In genomic region chr19:48961673-48962028, GRCh38 we compare ENCODE assay signal across 1 cellular context.
TF ChIP-seq lines count a peak whose summit lies in the region.

No MANE protein-coding gene starts in this region.

TF ChIP-seq in HepG2, 621 proteins besides CTCF, POLR2A, EP300 and RAD21 (continues in another document):
- no peak for TF ChIP-seq ATF1 (CRISPR knock-in tag; IDR thresholded peaks at IDR 0.05)
- TF ChIP-seq ZFAT (CRISPR knock-in tag; conservative IDR thresholded peaks at IDR 0.05): no peak
- TF ChIP-seq ZBTB34 (CRISPR knock-in tag; IDR thresholded peaks at IDR 0.05): no peak
- no peak for TF ChIP-seq MTA3 (CRISPR knock-in tag; IDR thresholded peaks at IDR 0.05)
- peak; percentile 76 for TF ChIP-seq ZNF18 (CRISPR knock-in tag; IDR thresholded peaks at IDR 0.05; ENCODE audit: insufficient replicate concordance)
- TF ChIP-seq ZEB1 (IDR thresholded peaks at IDR 0.05; ENCODE audit: insufficient replicate concordance, low read depth): no peak
- TF ChIP-seq SNAPC2 (CRISPR knock-in tag; IDR thresholded peaks at IDR 0.05): no peak
- TF ChIP-seq ETV5 (CRISPR knock-in tag; IDR thresholded peaks at IDR 0.05; ENCODE audit: borderline replicate concordance): no peak
- TF ChIP-seq MTERF4 (CRISPR knock-in tag; IDR thresholded peaks at IDR 0.05): no peak
- no peak for TF ChIP-seq ZNF414 (CRISPR knock-in tag; IDR thresholded peaks at IDR 0.05)
- TF ChIP-seq MAX (IDR thresholded peaks at IDR 0.05): peak; percentile 20
- TF ChIP-seq NR3C1 (CRISPR knock-in tag; IDR thresholded peaks at IDR 0.05): no peak
- TF ChIP-seq ZNF646 (CRISPR knock-in tag; IDR thresholded peaks at IDR 0.05): no peak
- no peak for TF ChIP-seq ZNF547 (CRISPR knock-in tag; IDR thresholded peaks at IDR 0.05)
- TF ChIP-seq ZNF292 (CRISPR knock-in tag; IDR thresholded peaks at IDR 0.05; ENCODE audit: borderline replicate concordance, low read depth): no peak
- TF ChIP-seq NAIF1 (CRISPR knock-in tag; IDR thresholded peaks at IDR 0.05; ENCODE audit: borderline replicate concordance): no peak
- no peak for TF ChIP-seq JUNB (CRISPR knock-in tag; IDR thresholded peaks at IDR 0.05; ENCODE audit: borderline replicate concordance)
- TF ChIP-seq SRF (IDR thresholded peaks at IDR 0.05; ENCODE audit: low read depth, low read length): no peak
- TF ChIP-seq DBP (CRISPR knock-in tag; IDR thresholded peaks at IDR 0.05; ENCODE audit: not compliant biosample characterization): no peak
- TF ChIP-seq TBP (CRISPR knock-in tag; IDR thresholded peaks at IDR 0.05): no peak
- TF ChIP-seq GABPB1 (CRISPR knock-in tag; IDR thresholded peaks at IDR 0.05): no peak
- TF ChIP-seq ZBTB38 (CRISPR knock-in tag; IDR thresholded peaks at IDR 0.05): no peak
- TF ChIP-seq ZNF552 (CRISPR knock-in tag; IDR thresholded peaks at IDR 0.05; ENCODE audit: borderline replicate concordance): peak; percentile 3; the same call in 1 of the 2 replicates
- no peak for TF ChIP-seq WIZ (CRISPR knock-in tag; IDR thresholded peaks at IDR 0.05)
- TF ChIP-seq CSRNP1 (CRISPR knock-in tag; IDR thresholded peaks at IDR 0.05): 0 out of 2 replicates have a peak, but pooled peaks have one; percentile 4
- no peak for TF ChIP-seq ZNF850 (CRISPR knock-in tag; conservative IDR thresholded peaks at IDR 0.05)
- no peak for TF ChIP-seq ZFP37 (CRISPR knock-in tag; IDR thresholded peaks at IDR 0.05; ENCODE audit: borderline replicate concordance)
- TF ChIP-seq ELK4 (CRISPR knock-in tag; IDR thresholded peaks at IDR 0.05; ENCODE audit: borderline replicate concordance): no peak
- TF ChIP-seq ARID2 (CRISPR knock-in tag; IDR thresholded peaks at IDR 0.05; ENCODE audit: borderline replicate concordance): 0 out of 2 replicates have a peak, but pooled peaks have one; percentile 4
- no peak for TF ChIP-seq PHF21A (CRISPR knock-in tag; IDR thresholded peaks at IDR 0.05)
- TF ChIP-seq ZNF24 (IDR thresholded peaks at IDR 0.05): no peak
- no peak; the same call in 1 of the 2 replicates for TF ChIP-seq ZNF224 (CRISPR knock-in tag; IDR thresholded peaks at IDR 0.05)
- 0 out of 2 replicates have a peak, but pooled peaks have one; percentile 3 for TF ChIP-seq ZNF101 (CRISPR knock-in tag; IDR thresholded peaks at IDR 0.05; ENCODE audit: borderline replicate concordance, low read depth)
- no peak for TF ChIP-seq THAP7 (CRISPR knock-in tag; IDR thresholded peaks at IDR 0.05)
- no peak for TF ChIP-seq ZBTB39 (CRISPR knock-in tag; IDR thresholded peaks at IDR 0.05)
- TF ChIP-seq ZFYVE20 (CRISPR knock-in tag; IDR thresholded peaks at IDR 0.05; ENCODE audit: borderline replicate concordance, low read depth): no peak
- TF ChIP-seq ZSCAN21 (CRISPR knock-in tag; IDR thresholded peaks at IDR 0.05; ENCODE audit: borderline replicate concordance): no peak
- TF ChIP-seq ZNF703 (CRISPR knock-in tag; IDR thresholded peaks at IDR 0.05; ENCODE audit: borderline replicate concordance): no peak
- TF ChIP-seq ARNTL (CRISPR knock-in tag; IDR thresholded peaks at IDR 0.05): no peak
- no peak for TF ChIP-seq CHD4 (IDR thresholded peaks at IDR 0.05; ENCODE audit: borderline replicate concordance, low read length)
- TF ChIP-seq TOPORS (CRISPR knock-in tag; IDR thresholded peaks at IDR 0.05): no peak
- 0 out of 2 replicates have a peak, but pooled peaks have one; percentile 3 for TF ChIP-seq ZNF230 (CRISPR knock-in tag; IDR thresholded peaks at IDR 0.05)
- no peak for TF ChIP-seq TERF1 (CRISPR knock-in tag; IDR thresholded peaks at IDR 0.05)
- no peak for TF ChIP-seq NR2C2 (CRISPR knock-in tag; IDR thresholded peaks at IDR 0.05; ENCODE audit: borderline replicate concordance)
- TF ChIP-seq NFE2 (CRISPR knock-in tag; IDR thresholded peaks at IDR 0.05): no peak
- no peak for TF ChIP-seq SP2 (CRISPR knock-in tag; IDR thresholded peaks at IDR 0.05)
- no peak for TF ChIP-seq ZNF563 (CRISPR knock-in tag; IDR thresholded peaks at IDR 0.05)
